ENCODE assay signal across 13 cellular contexts in genomic region chr7:111113263-111114017, GRCh38. TPM values are rescaled to one million over a fixed set of nuclear protein-coding genes. Genes with fewer than 3 reads are reported as not detected.
DNase-seq lines count a peak whose midpoint lies in the region; ATAC-seq and TF ChIP-seq lines count a peak whose summit lies in the region.
"Had no signal": no experiment of that assay in that cellular context is flagged by ENCODE, and none has a peak within 500 bp of the region (broad histone marks: within the 10 kb centered on the region; RNA-seq: fewer than 3 reads in every experiment).

No MANE protein-coding gene starts in this region.

- H3K36me3 ChIP-seq in A673 (ENCODE audit: insufficient read depth, low read length, poor library complexity, severe bottlenecking) (no peaks in the 10 kb centered on the region), fibroblast of lung (ENCODE audit: control insufficient read depth, insufficient read depth, low read length) (no peaks in the 10 kb centered on the region), stomach (no peaks in the 10 kb centered on the region)
- H3K36me3 ChIP-seq: upper lobe of right lung had no signal

- peak overlapping the region; percentile 38 for H3K4me2 ChIP-seq in fibroblast of lung (ENCODE audit: extremely low read depth, insufficient read depth, low read length)

- no peak for TF ChIP-seq EP300 in stomach (IDR thresholded peaks at IDR 0.05)

- H3K79me2 ChIP-seq in fibroblast of lung (ENCODE audit: control insufficient read depth, insufficient read depth, low read length): no peaks in the 10 kb centered on the region

- intact Hi-C loops in A673 (cut with micrococcal nuclease; ENCODE audit: unreplicated experiment): no loop called here
- intact Hi-C loops in stomach (cut with DNase I; ENCODE audit: low total_unique reads): no loop called here

- BruUV-seq in A673 (replicated peaks; lab: Mats Ljungman, UMichigan): no TSS peak

- WGBS in stomach, 5 donors: 68 to 85% (median 77%) methylated on average over 1 of the region's 1 CpG

- TF ChIP-seq POLR2A in stomach (IDR thresholded peaks at IDR 0.05) (no peak), GM18505 (IDR thresholded peaks at IDR 0.05; ENCODE audit: borderline replicate concordance, extremely low read depth, insufficient read depth, insufficient read length) (no peak)

- H3K27ac ChIP-seq in A673 (ENCODE audit: low read depth, low read length, poor library complexity, severe bottlenecking) (no peak overlapping the region), fibroblast of lung (ENCODE audit: insufficient read depth, low read length) (no peak overlapping the region), stomach (no peak overlapping the region)
- H3K27ac ChIP-seq: upper lobe of right lung had no signal

- peak; percentile 30 for DNase-seq in A673 (ENCODE audit: low spot score)
- peak; percentile 22 for DNase-seq in OCI-M1 (lab: John Stamatoyannopoulos, UW)
- peak; percentile 66 to 85 for DNase-seq in fibroblast of lung (ENCODE audit: low read depth in 2 of 2)
- DNase-seq in stimulated activated CD4-positive, alpha-beta T cell treated with anti-CD3 and anti-CD28 coated beads, Interleukin-2, amount 100 ng/mL, for 48 hours: no peak
- no peak for DNase-seq in NOMO-1 treated with dmso at 0.1 percent for 144 hours (lab: John Stamatoyannopoulos, UW; ENCODE audit: unreplicated experiment)
- no peak for DNase-seq in stomach
- DNase-seq: activated effector memory CD4-positive, alpha-beta T cell treated with anti-CD3 and anti-CD28 coated beads, Interleukin-2, amount 50 U/mL, for 16 hours; CD4-positive, CD25-positive, alpha-beta regulatory T cell; SHP77; small intestine; upper lobe of right lung had no signal

- H3K4me1 ChIP-seq in A673 (ENCODE audit: insufficient read depth, low read length, poor library complexity, severe bottlenecking) (no peaks in the 10 kb centered on the region), fibroblast of lung (ENCODE audit: control insufficient read depth, extremely low read depth, insufficient read depth, low read length) (peaks cover 2% of the 10 kb centered on the region), stomach (peaks cover 0 to 10% (median 1%) of the 10 kb centered on the region in 4 donors)

- H3K27me3 ChIP-seq in A673 (replicated peaks; ENCODE audit: insufficient read depth, low read depth, low read length, poor library complexity): no peaks in the 10 kb centered on the region
- no peaks in the 10 kb centered on the region for H3K27me3 ChIP-seq in fibroblast of lung (ENCODE audit: control insufficient read depth, insufficient read depth, low read length)
- H3K27me3 ChIP-seq in stomach: no peaks in the 10 kb centered on the region
- H3K27me3 ChIP-seq: upper lobe of right lung had no signal

- H3K9ac ChIP-seq in fibroblast of lung (ENCODE audit: insufficient read depth, low read length): no peak overlapping the region

- no peak overlapping the region for H3K4me3 ChIP-seq in A673 (ENCODE audit: low read depth, low read length, poor library complexity, severe bottlenecking)
- no peak overlapping the region for H3K4me3 ChIP-seq in fibroblast of lung (replicated peaks in 1 of 4; ENCODE audit: control extremely low read depth in 1 of 4, insufficient read depth in 1 of 4, low read depth in 3 of 4, low read length in 4 of 4)
- no peak overlapping the region for H3K4me3 ChIP-seq in stomach
- H3K4me3 ChIP-seq: upper lobe of right lung had no signal

- POLR2A ChIA-PET in A673 (lab: Charles Lee; ENCODE audit: low non-redundant PET): no interaction called here

- H3K9me3 ChIP-seq in A673 (ENCODE audit: low read depth, low read length, poor library complexity, severe bottlenecking) (no peaks in the 10 kb centered on the region), fibroblast of lung (ENCODE audit: control insufficient read depth, insufficient read depth, low read depth, low read length) (no peaks in the 10 kb centered on the region), stomach (no peaks in the 10 kb centered on the region)
- H3K9me3 ChIP-seq: upper lobe of right lung had no signal

- H4K20me1 ChIP-seq in fibroblast of lung (ENCODE audit: control insufficient read depth, extremely low read depth, insufficient read depth, low read length): no peaks in the 10 kb centered on the region

- H2AFZ ChIP-seq in fibroblast of lung (ENCODE audit: low read length): no peak overlapping the region

- ATAC-seq in GM18909 (IDR thresholded peaks at IDR 0.05; ENCODE audit: poor library complexity, unreplicated experiment): peak; percentile 48
- ATAC-seq in GM18505 (IDR thresholded peaks at IDR 0.05; ENCODE audit: unreplicated experiment): no peak
- ATAC-seq: upper lobe of right lung had no signal

- CTCF ChIA-PET in A673 (lab: Charles Lee): no interaction called here

- TF ChIP-seq CTCF in A673 (conservative IDR thresholded peaks at IDR 0.05; ENCODE audit: low read depth, low read length) (no peak), fibroblast of lung (conservative IDR thresholded peaks at IDR 0.05 in 1 of 2, IDR thresholded peaks at IDR 0.05 in 1 of 2; ENCODE audit: low read depth in 1 of 2, low read length in 2 of 2) (no peak), stomach (IDR thresholded peaks at IDR 0.05) (no peak)

RNA-seq across cellular contexts. Expression of gene LRRN3, which starts 22.5 kb away (rescaled TPM):
- total RNA-seq in A673 (2021): not detected in 2 replicates
- total RNA-seq in fibroblast of lung: 0.26 and 1.8 TPM in 2 replicates
- 3.9 and 4.4 TPM in 2 replicates for polyA plus RNA-seq in fibroblast of lung
- 2.1 and 2.4 TPM in 2 replicates for polyA plus RNA-seq in fibroblast of lung (2012)
- 0.11 TPM in 1 of 2 replicates, not detected in the other for polyA minus RNA-seq in fibroblast of lung (ENCODE audit: low replicate concordance)
- 1 to 10 TPM in 1 of 5 donors, not detected in 4; 4.4 TPM for total RNA-seq in stomach
- polyA plus RNA-seq in stomach: under 1 TPM in 2 of 3 donors, not detected in 1; 0.33 to 0.61 TPM

Comparison
In these comparisons a context has a peak if more than half of its experiments do, and no peak if none do; other contexts are left out.
1. DNase-seq: peak in A673 (single experiment), OCI-M1 (single experiment) and fibroblast of lung (2 of 2); none in stimulated activated CD4-positive, alpha-beta T cell treated with anti-CD3 and anti-CD28 coated beads, Interleukin-2, amount 100 ng/mL, for 48 hours (0 of 2), NOMO-1 treated with dmso at 0.1 percent for 144 hours (single experiment) and stomach (single experiment).